Comparison of ENCODE assay signal across 1 cellular context in the genomic region with DNA sequence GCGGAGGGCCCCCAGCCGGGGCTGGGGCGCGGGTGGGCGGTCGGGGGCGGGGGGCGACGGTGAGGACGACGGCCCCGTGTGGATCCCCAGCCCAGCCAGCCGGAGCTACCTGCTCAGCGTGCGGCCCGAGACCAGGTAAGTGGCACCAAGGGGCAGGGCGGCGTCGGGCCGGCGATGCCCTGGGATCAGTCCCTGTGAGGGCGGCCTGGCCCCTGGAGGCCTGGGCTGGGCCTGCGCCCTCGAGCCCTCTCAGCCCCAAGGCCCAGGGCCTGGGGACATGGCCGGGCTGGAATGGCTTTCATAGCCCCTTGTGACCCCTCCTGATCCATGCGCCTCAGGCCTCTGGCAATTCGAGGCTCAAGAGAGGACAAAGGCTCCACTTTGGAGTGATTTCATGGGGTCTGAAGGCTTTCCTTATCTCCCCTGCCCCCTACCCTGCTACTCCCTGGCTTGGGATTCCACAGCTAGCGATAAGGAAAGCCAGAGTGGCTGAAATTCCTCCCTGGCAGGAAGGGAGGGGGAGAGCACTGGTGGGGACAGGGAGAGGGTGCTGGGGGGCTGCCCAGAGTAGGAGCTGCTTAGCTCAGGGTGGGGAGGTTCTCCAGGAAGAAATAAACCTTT.
TF ChIP-seq lines count a peak whose summit lies in the region.

No MANE protein-coding gene starts in this region.

TF ChIP-seq in A549, 52 proteins besides CTCF, POLR2A, EP300 and RAD21 (continued from another document):
- TF ChIP-seq, protein P1, sequence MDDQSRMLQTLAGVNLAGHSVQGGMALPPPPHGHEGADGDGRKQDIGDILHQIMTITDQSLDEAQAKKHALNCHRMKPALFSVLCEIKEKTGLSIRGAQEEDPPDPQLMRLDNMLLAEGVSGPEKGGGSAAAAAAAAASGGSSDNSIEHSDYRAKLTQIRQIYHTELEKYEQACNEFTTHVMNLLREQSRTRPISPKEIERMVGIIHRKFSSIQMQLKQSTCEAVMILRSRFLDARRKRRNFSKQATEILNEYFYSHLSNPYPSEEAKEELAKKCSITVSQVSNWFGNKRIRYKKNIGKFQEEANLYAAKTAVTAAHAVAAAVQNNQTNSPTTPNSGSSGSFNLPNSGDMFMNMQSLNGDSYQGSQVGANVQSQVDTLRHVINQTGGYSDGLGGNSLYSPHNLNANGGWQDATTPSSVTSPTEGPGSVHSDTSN (IDR thresholded peaks at IDR 0.05): no peak
